ENCODE assay signal across 14 cellular contexts in the genomic region with DNA sequence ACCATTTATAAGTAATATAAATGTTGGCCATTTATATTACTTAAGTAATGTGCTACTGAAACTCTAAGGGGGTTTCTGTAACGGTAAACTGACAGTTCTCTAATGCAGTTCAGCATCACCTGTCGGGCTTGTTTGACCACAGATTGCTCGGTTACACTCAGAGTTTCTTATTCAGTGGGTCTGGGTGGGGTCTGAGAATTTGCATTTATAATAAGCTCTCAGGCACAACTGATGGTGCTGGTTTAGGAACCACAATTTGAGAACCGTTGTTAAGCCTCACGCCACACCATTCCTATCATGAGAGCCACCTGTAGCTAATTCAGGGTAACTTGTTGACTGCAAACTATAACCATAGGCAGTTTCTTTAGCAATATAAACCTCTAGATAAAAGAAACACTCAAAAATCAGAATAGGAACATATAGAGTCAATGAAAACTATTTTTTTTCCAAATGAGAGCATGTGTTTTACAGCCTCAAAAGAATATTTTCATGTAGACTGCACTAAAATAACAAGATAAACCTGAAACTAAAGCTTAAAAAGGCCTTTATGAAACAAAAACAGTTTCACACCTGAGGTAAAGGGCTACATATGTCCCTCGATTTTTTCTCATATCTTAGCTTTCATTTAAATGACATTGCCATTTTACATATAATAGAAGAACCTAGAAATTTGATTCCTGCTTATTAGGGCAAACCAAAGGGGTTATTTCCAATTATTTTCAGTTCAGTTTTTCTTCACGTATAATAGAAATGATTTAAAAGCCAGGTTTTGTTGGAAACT.
DNase-seq lines count a peak whose midpoint lies in the region; ATAC-seq and TF ChIP-seq lines count a peak whose summit lies in the region.
"Had no signal": no experiment of that assay in that cellular context is flagged by ENCODE, and none has a peak within 500 bp of the region (broad histone marks: within the 10 kb centered on the region; RNA-seq: fewer than 3 reads in every experiment).

No MANE protein-coding gene starts in this region.

- no peak overlapping the region for H3K27ac Mint-ChIP-seq in nephron progenitor cell

- ATAC-seq in GM19023 (IDR thresholded peaks at IDR 0.05; ENCODE audit: unreplicated experiment) (peak; percentile 81), GM21576 (IDR thresholded peaks at IDR 0.05; ENCODE audit: unreplicated experiment) (peak; percentile 65), HG03025 (IDR thresholded peaks at IDR 0.05; ENCODE audit: low FRiP score, unreplicated experiment) (peak; percentile 88), HG03095 (IDR thresholded peaks at IDR 0.05; ENCODE audit: unreplicated experiment) (no peak)
- ATAC-seq: Panc1 had no signal

- H3K4me1 Mint-ChIP-seq in nephron progenitor cell, result no peaks in the 10 kb centered on the region

- no peaks in the 10 kb centered on the region for H3K36me3 Mint-ChIP-seq in nephron progenitor cell (ENCODE audit: low read depth)

- TF ChIP-seq CTCF in nephron progenitor cell (IDR thresholded peaks at IDR 0.05), result no peak

- peaks cover 5% of the 10 kb centered on the region for H3K27me3 Mint-ChIP-seq in nephron progenitor cell (ENCODE audit: low read depth, poor library complexity)

- no peak overlapping the region for H3K4me3 Mint-ChIP-seq in nephron progenitor cell

- DNase-seq in RPMI8226, result peak; percentile 82
- no peak for DNase-seq in nephron progenitor cell
- DNase-seq in EL, result no peak
- DNase-seq: activated CD8-positive, alpha-beta memory T cell treated with anti-CD3 and anti-CD28 coated beads for 24 hours; amygdala; DMS153; NCI-H2029 treated with DMSO at 0.1 percent for 48 hours; NCI-H526; spleen had no signal

- no peaks in the 10 kb centered on the region for H3K9me3 Mint-ChIP-seq in nephron progenitor cell
